20 cellular contexts compared by ENCODE assay signal in the genomic region with DNA sequence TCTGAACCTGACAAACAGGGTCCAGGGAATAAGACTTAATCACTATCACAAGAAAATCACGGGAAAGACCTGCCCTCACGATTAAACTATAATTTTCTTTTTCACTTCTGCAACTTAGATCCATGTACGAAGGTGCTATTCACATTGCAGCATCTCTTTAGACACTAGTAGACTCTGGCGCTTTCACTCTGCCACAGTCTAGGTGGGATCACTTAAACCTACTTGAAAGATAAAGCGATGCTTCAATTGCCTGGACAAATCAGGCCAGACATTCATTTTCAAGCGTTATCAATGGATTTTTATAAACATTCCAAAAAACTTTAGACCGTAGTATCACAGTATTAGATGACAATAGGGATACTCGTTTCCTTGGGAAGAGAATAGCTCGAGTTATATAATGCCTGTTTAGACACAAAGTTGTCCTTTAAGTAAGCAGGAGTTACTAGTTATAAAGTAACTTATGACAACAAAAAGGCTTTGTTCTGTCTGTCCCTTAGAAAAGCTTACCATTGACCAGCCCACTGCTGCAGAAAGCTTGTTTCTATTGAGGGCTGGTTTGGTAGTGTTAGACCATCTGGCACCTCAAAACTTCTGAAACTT.
DNase-seq lines count a peak whose midpoint lies in the region; ATAC-seq, FAIRE-seq and TF ChIP-seq lines count a peak whose summit lies in the region.
"Had no signal": no experiment of that assay in that cellular context is flagged by ENCODE, and none has a peak within 500 bp of the region (broad histone marks: within the 10 kb centered on the region; RNA-seq: fewer than 3 reads in every experiment).

No MANE protein-coding gene starts in this region.

- no peak overlapping the region for H2BK12ac ChIP-seq in H9 (ENCODE audit: insufficient read length, low read depth, low read length)

- H3K36me3 ChIP-seq in astrocyte (ENCODE audit: insufficient read depth, low read length): no peaks in the 10 kb centered on the region
- H3K36me3 ChIP-seq: SJSA1 had no signal

- no peak overlapping the region for H2BK120ac ChIP-seq in H9 (ENCODE audit: low read depth, low read length, poor library complexity, severe bottlenecking)

- no peaks in the 10 kb centered on the region for H3K79me1 ChIP-seq in H9 (ENCODE audit: insufficient read depth, low read depth, low read length, poor library complexity, severe bottlenecking)

- H3K4me1 Mint-ChIP-seq in H9: peaks cover 55 to 63% of the 10 kb centered on the region in 2 experiments
- peaks cover 1% of the 10 kb centered on the region for H3K4me1 Mint-ChIP-seq in astrocyte (ENCODE audit: low read depth, unreplicated experiment)
- H3K4me1 Mint-ChIP-seq in nephron: peaks cover 10% of the 10 kb centered on the region

- H3K4me3 Mint-ChIP-seq in H9: no peak overlapping the region
- H3K4me3 Mint-ChIP-seq in astrocyte (ENCODE audit: unreplicated experiment): no peak overlapping the region
- H3K4me3 Mint-ChIP-seq in nephron: no peak overlapping the region

- H3K27me3 Mint-ChIP-seq in H9 (ENCODE audit: low read depth): no peaks in the 10 kb centered on the region
- no peaks in the 10 kb centered on the region for H3K27me3 Mint-ChIP-seq in astrocyte (ENCODE audit: low read depth, unreplicated experiment)
- no peaks in the 10 kb centered on the region for H3K27me3 Mint-ChIP-seq in nephron (ENCODE audit: low read depth)

- H2AFZ ChIP-seq in H9 (ENCODE audit: low read length) (no peak overlapping the region), astrocyte (ENCODE audit: low read depth, low read length) (no peak overlapping the region)

- no peaks in the 10 kb centered on the region; a peak in 1 of 5 replicates for H3K9me3 Mint-ChIP-seq in H9
- H3K9me3 Mint-ChIP-seq in astrocyte (ENCODE audit: unreplicated experiment): no peaks in the 10 kb centered on the region
- no peaks in the 10 kb centered on the region for H3K9me3 Mint-ChIP-seq in nephron

- no peak overlapping the region for H2BK5ac ChIP-seq in H9 (ENCODE audit: insufficient read length, low read length)

- no peak overlapping the region for H3T11ph ChIP-seq in H9 (ENCODE audit: low read length)

- no peak for TF ChIP-seq EP300 in A549 (IDR thresholded peaks at IDR 0.05)

- H2BK15ac ChIP-seq in H9 (ENCODE audit: low read depth, low read length): no peak overlapping the region

- no peaks in the 10 kb centered on the region for H3K27me3 ChIP-seq in H9 (ENCODE audit: insufficient read depth, low read length)
- no peaks in the 10 kb centered on the region for H3K27me3 ChIP-seq in astrocyte (ENCODE audit: insufficient read depth, low read length)
- H3K27me3 ChIP-seq: SJSA1 had no signal

- H4K20me1 ChIP-seq in H9 (ENCODE audit: control insufficient read depth, insufficient read depth, insufficient read length) (no peaks in the 10 kb centered on the region), astrocyte (ENCODE audit: insufficient read depth, low read length) (no peaks in the 10 kb centered on the region)

- no peak for TF ChIP-seq CTCF in A549 (IDR thresholded peaks at IDR 0.05)
- TF ChIP-seq CTCF in H9 (conservative IDR thresholded peaks at IDR 0.05): no peak
- no peak for TF ChIP-seq CTCF in astrocyte (IDR thresholded peaks at IDR 0.05; ENCODE audit: insufficient read depth, low read depth, low read length)
- no peak for TF ChIP-seq CTCF in nephron (IDR thresholded peaks at IDR 0.05; ENCODE audit: unreplicated experiment in 3 of 3)

- H3K56ac ChIP-seq in H9 (ENCODE audit: insufficient read length, low read depth, low read length): no peak overlapping the region

- DNase-seq in A549 (ENCODE audit: low read depth in 1 of 2, low spot score in 1 of 2): no peak
- DNase-seq in H9: no peak
- no peak for DNase-seq in astrocyte (ENCODE audit: low read depth)
- DNase-seq in RKO (ENCODE audit: low spot score): no peak
- DNase-seq in NCI-H226: no peak
- no peak for DNase-seq in NCI-H187 treated with DMSO at 0.1 percent for 48 hours (lab: John Stamatoyannopoulos, UW)
- DNase-seq in DMS114 treated with DMSO at 0.1 percent for 48 hours (lab: John Stamatoyannopoulos, UW; ENCODE audit: unreplicated experiment): no peak
- DNase-seq: C1 segment of cervical spinal cord; DMS53; H7; NCI-H1930; NCI-H446; NCI-H69; NK-92 treated with Interleukin-12 subunit alpha and Interleukin-12 subunit beta, amount 100 ng/mL, for 24 hours; OCI-M1 had no signal

- TF ChIP-seq POLR2A in A549 (IDR thresholded peaks at IDR 0.05; ENCODE audit: low read length): no peak

- H3K18ac ChIP-seq in H9 (ENCODE audit: insufficient read length, low read depth, low read length): no peak overlapping the region

- no peak overlapping the region for H3K14ac ChIP-seq in H9 (ENCODE audit: insufficient read depth, low read length)

- H3K9me3 ChIP-seq in A549 (no peaks in the 10 kb centered on the region), H9 (ENCODE audit: control insufficient read depth, low read depth, low read length) (no peaks in the 10 kb centered on the region), astrocyte (ENCODE audit: insufficient read depth, low read depth, low read length) (no peaks in the 10 kb centered on the region)
- H3K9me3 ChIP-seq: SJSA1 had no signal

- ATAC-seq in A549: no peak

- H2BK20ac ChIP-seq in H9 (ENCODE audit: low read depth, low read length, poor library complexity, severe bottlenecking): no peak overlapping the region

- POLR2A ChIA-PET in A549 (lab: Yijun Ruan, JAX): no interaction called here

- H3K4me1 ChIP-seq in A549 (peaks cover 54% of the 10 kb centered on the region), H9 (ENCODE audit: insufficient read depth, low read length) (peaks cover 7% of the 10 kb centered on the region; the same call in 1 of the 2 replicates), astrocyte (ENCODE audit: insufficient read depth, low read length) (no peaks in the 10 kb centered on the region)

- no peak overlapping the region for H3K4ac ChIP-seq in H9 (ENCODE audit: low read depth, low read length)

- TF ChIP-seq RAD21 in A549 (conservative IDR thresholded peaks at IDR 0.05 in 1 of 2, IDR thresholded peaks at IDR 0.05 in 1 of 2): no peak

- H2AK5ac ChIP-seq in H9 (ENCODE audit: insufficient read length, low read length): no peak overlapping the region

- no peak overlapping the region for H4K8ac ChIP-seq in H9 (replicated peaks; ENCODE audit: insufficient read length, low read depth, low read length)

- no peak overlapping the region for H3K23ac ChIP-seq in H9 (ENCODE audit: insufficient read length, low read depth, low read length)

- H4K5ac ChIP-seq in H9 (ENCODE audit: insufficient read length, low read depth, low read length): no peak overlapping the region

- peak overlapping the region; percentile 15; the same call in 1 of the 3 replicates for H3K4me2 ChIP-seq in A549
- no peak overlapping the region for H3K4me2 ChIP-seq in H9 (ENCODE audit: insufficient read depth, insufficient read length, low read length)
- no peak overlapping the region for H3K4me2 ChIP-seq in astrocyte (ENCODE audit: low read length)

- H3K36me3 Mint-ChIP-seq in H9 (ENCODE audit: insufficient read depth in 1 of 3, low read depth in 3 of 3) (peaks cover 3 to 6% (median 3%) of the 10 kb centered on the region in 3 experiments; a peak in 5 of 7 replicates), astrocyte (ENCODE audit: low read depth, unreplicated experiment) (no peaks in the 10 kb centered on the region), nephron (ENCODE audit: low read depth) (peaks cover 3% of the 10 kb centered on the region)

- 73% methylated on average over 9 of the region's 9 CpGs for WGBS in A549 (ENCODE audit: missing lambda C conversion rate)
- no CpG with 5 or more reads among the region's 9 CpGs for WGBS in H9 (ENCODE audit: extremely low coverage, insufficient read length, low lambda C conversion rate)

- CTCF ChIA-PET in A549 (lab: Yijun Ruan, JAX): interaction anchor here (0.9 to 1.1 kb wide), 2 partner anchors 18 to 35 kb away, joined by 3 read pairs; no protein-coding TSS in a partner anchor

- H3K79me2 ChIP-seq in H9 (ENCODE audit: insufficient read depth, low read length): no peaks in the 10 kb centered on the region
- H3K79me2 ChIP-seq in astrocyte (ENCODE audit: insufficient read depth, low read length): no peaks in the 10 kb centered on the region

- H3K27ac ChIP-seq in A549 (no peak overlapping the region), H9 (ENCODE audit: insufficient read length, low read depth, low read length) (no peak overlapping the region), astrocyte (ENCODE audit: low read depth, low read length) (no peak overlapping the region)
- H3K27ac ChIP-seq: RWPE1, SJSA1 had no signal

- no peak overlapping the region for H3K4me3 ChIP-seq in A549
- no peak overlapping the region for H3K4me3 ChIP-seq in astrocyte (ENCODE audit: insufficient read depth, low read depth, low read length)
- H3K4me3 ChIP-seq: SJSA1 had no signal

- FAIRE-seq in A549 (lab: Jason Lieb, UNC): no peak
- peak; percentile 41 for FAIRE-seq in astrocyte (lab: Jason Lieb, UNC)
- FAIRE-seq: A204.1, HTR-8/SVneo had no signal

- H3K27ac Mint-ChIP-seq in H9: peak overlapping the region in 2 of 3 experiments; percentile 11 to 80; a peak in 3 of 7 replicates
- no peak overlapping the region for H3K27ac Mint-ChIP-seq in astrocyte (ENCODE audit: unreplicated experiment)
- peak overlapping the region in 2 of 3 experiments; percentile 28 to 75 for H3K27ac Mint-ChIP-seq in nephron

- H3K9ac ChIP-seq in H9 (ENCODE audit: extremely low read depth, insufficient read length, low read length): no peak overlapping the region
- no peak overlapping the region for H3K9ac ChIP-seq in astrocyte (ENCODE audit: low read length)

- no peak overlapping the region for H4K91ac ChIP-seq in H9 (ENCODE audit: insufficient read length, low read depth, low read length)

- H3K23me2 ChIP-seq in H9 (ENCODE audit: insufficient read length, low read depth, low read length, poor library complexity, severe bottlenecking): no peaks in the 10 kb centered on the region

TF ChIP-seq in A549, 52 proteins besides CTCF, POLR2A, EP300 and RAD21:
- TF ChIP-seq PHF8 (IDR thresholded peaks at IDR 0.05; ENCODE audit: borderline replicate concordance, low read depth) (no peak), GATA3 (IDR thresholded peaks at IDR 0.05; ENCODE audit: borderline replicate concordance) (no peak), ZC3H11A (IDR thresholded peaks at IDR 0.05) (no peak)
